In genomic region chrX:52262195-52262546, GRCh38 we compare ENCODE assay signal across 8 cellular contexts.
DNase-seq lines count a peak whose midpoint lies in the region; ATAC-seq, FAIRE-seq and TF ChIP-seq lines count a peak whose summit lies in the region.

No MANE protein-coding gene starts in this region.

- no peaks in the 10 kb centered on the region for H3K9me3 ChIP-seq in keratinocyte (ENCODE audit: control insufficient read depth, low read depth, low read length)

- dilution Hi-C loops in keratinocyte (cut with MboI; ENCODE audit: extremely low pct_ligation_motif_present, low sequenced_read_pairs), result no loop called here

- H3K27ac Mint-ChIP-seq in activated naive CD8-positive, alpha-beta T cell treated with anti-CD3 and anti-CD28 coated beads, Interleukin-2, amount 50 U/mL, for 24 hours, result peak overlapping the region; percentile 97

- H3K36me3 ChIP-seq in ACC112 (ENCODE audit: insufficient read depth, low read length) (no peaks in the 10 kb centered on the region), keratinocyte (ENCODE audit: control insufficient read depth in 2 of 2, extremely low read depth in 1 of 2, insufficient read depth in 2 of 2, low read length in 2 of 2) (no peaks in the 10 kb centered on the region)

- peaks cover 6% of the 10 kb centered on the region for H3K27me3 Mint-ChIP-seq in activated naive CD8-positive, alpha-beta T cell treated with anti-CD3 and anti-CD28 coated beads, Interleukin-2, amount 50 U/mL, for 24 hours

- H2AFZ ChIP-seq in ACC112 (ENCODE audit: low read length, unreplicated experiment) (peak overlapping the region; percentile 32), keratinocyte (ENCODE audit: control insufficient read depth, low read length) (peak overlapping the region; percentile 99)

- H3K36me3 Mint-ChIP-seq in activated naive CD8-positive, alpha-beta T cell treated with anti-CD3 and anti-CD28 coated beads, Interleukin-2, amount 50 U/mL, for 24 hours (ENCODE audit: low read depth), result no peaks in the 10 kb centered on the region

- no peak for FAIRE-seq in keratinocyte (lab: Jason Lieb, UNC)

- DNase-seq in HFF-Myc (ENCODE audit: extremely low read depth, low read depth) (no peak), keratinocyte (ENCODE audit: low read depth, low spot score) (no peak), superior temporal gyrus (ENCODE audit: extremely low spot score) (peak; percentile 10), DMS79 (lab: John Stamatoyannopoulos, UW) (no peak), DMS53 treated with DMSO at 0.1 percent for 48 hours (lab: John Stamatoyannopoulos, UW; ENCODE audit: unreplicated experiment) (no peak)
- peak; percentile 2 for DNase-seq in activated naive CD8-positive, alpha-beta T cell treated with anti-CD3 and anti-CD28 coated beads, Interleukin-2, amount 50 U/mL, for 24 hours
- DNase-seq in activated CD4-positive, CD25-positive, alpha-beta regulatory T cell (lab: John Stamatoyannopoulos, UW), result no peak

- H3K4me3 ChIP-seq in ACC112 (ENCODE audit: low read depth, low read length) (peak overlapping the region; percentile 85), HFF-Myc (replicated peaks; ENCODE audit: low read depth, low read length) (peak overlapping the region; percentile 53), keratinocyte (ENCODE audit: control insufficient read depth in 2 of 3, extremely low read depth in 1 of 3, insufficient read depth in 2 of 3, low read depth in 1 of 3, low read length in 3 of 3) (peak overlapping the region; percentile 62 to 80 (median 80))

- H3K9me3 Mint-ChIP-seq in activated naive CD8-positive, alpha-beta T cell treated with anti-CD3 and anti-CD28 coated beads, Interleukin-2, amount 50 U/mL, for 24 hours, result no peaks in the 10 kb centered on the region

- H3K4me2 ChIP-seq in keratinocyte (ENCODE audit: control insufficient read depth, extremely low read depth, insufficient read depth, low read depth, low read length), result peak overlapping the region; percentile 83

- ATAC-seq in activated naive CD8-positive, alpha-beta T cell treated with anti-CD3 and anti-CD28 coated beads, Interleukin-2, amount 50 U/mL, for 24 hours, result no peak

- H3K4me3 Mint-ChIP-seq in activated naive CD8-positive, alpha-beta T cell treated with anti-CD3 and anti-CD28 coated beads, Interleukin-2, amount 50 U/mL, for 24 hours, result peak overlapping the region; percentile 88

- no peaks in the 10 kb centered on the region for H3K9me1 ChIP-seq in keratinocyte (ENCODE audit: control insufficient read depth, extremely low read depth, insufficient read depth, low read length)

- H4K20me1 ChIP-seq in keratinocyte (ENCODE audit: control insufficient read depth, extremely low read depth, insufficient read depth, low read length), result no peaks in the 10 kb centered on the region

- H3K27me3 ChIP-seq in ACC112 (ENCODE audit: insufficient read depth, low read length) (no peaks in the 10 kb centered on the region; the same call in 1 of the 2 replicates), keratinocyte (ENCODE audit: control insufficient read depth, extremely low read depth, insufficient read depth, low read length) (no peaks in the 10 kb centered on the region)

- H3K79me2 ChIP-seq in ACC112 (ENCODE audit: control insufficient read depth, insufficient read depth, low read length, unreplicated experiment), result no peaks in the 10 kb centered on the region
- H3K79me2 ChIP-seq in keratinocyte (ENCODE audit: control insufficient read depth, insufficient read depth, low read length), result no peaks in the 10 kb centered on the region

- TF ChIP-seq CTCF in HFF-Myc (IDR thresholded peaks at IDR 0.05; ENCODE audit: low read depth, low read length, missing control alignments) (no peak), keratinocyte (optimal IDR thresholded peaks at IDR 0.05 in 1 of 3, IDR thresholded peaks at IDR 0.05 in 1 of 3, conservative IDR thresholded peaks at IDR 0.05 in 1 of 3; ENCODE audit: extremely low read depth in 1 of 3, insufficient read depth in 2 of 3, low read length in 3 of 3) (no peak)

- peaks cover 2% of the 10 kb centered on the region for H3K4me1 ChIP-seq in ACC112 (ENCODE audit: control insufficient read depth, insufficient read depth, low read length, unreplicated experiment)
- peaks cover 4% of the 10 kb centered on the region for H3K4me1 ChIP-seq in keratinocyte (ENCODE audit: control insufficient read depth, extremely low read depth, insufficient read depth, low read length)

- peak overlapping the region; percentile 63 for H3K9ac ChIP-seq in keratinocyte (ENCODE audit: control insufficient read depth, extremely low read depth, insufficient read depth, low read length)

- H3K4me1 Mint-ChIP-seq in activated naive CD8-positive, alpha-beta T cell treated with anti-CD3 and anti-CD28 coated beads, Interleukin-2, amount 50 U/mL, for 24 hours, result peaks cover 11% of the 10 kb centered on the region

- 0 out of 2 replicates have a peak overlapping the region, but pooled peaks have one; percentile 91 for H3K27ac ChIP-seq in ACC112 (ENCODE audit: low read depth, low read length)
- no peak overlapping the region for H3K27ac ChIP-seq in keratinocyte (ENCODE audit: control insufficient read depth, insufficient read depth, low read length)

Comparison
In these comparisons a context has a peak if more than half of its experiments do, and no peak if none do; other contexts are left out.
1. DNase-seq: peak in activated naive CD8-positive, alpha-beta T cell treated with anti-CD3 and anti-CD28 coated beads, Interleukin-2, amount 50 U/mL, for 24 hours (single experiment) and superior temporal gyrus (single experiment); none in HFF-Myc (single experiment), keratinocyte (single experiment), DMS79 (single experiment), activated CD4-positive, CD25-positive, alpha-beta regulatory T cell (0 of 4) and DMS53 treated with DMSO at 0.1 percent for 48 hours (single experiment).
2. Peak in every context shown above with its lines, with median percentiles within 50 percentile points of each other: H3K4me3 ChIP-seq.